Comparison of ENCODE assay signal across 2 cellular contexts in the genomic region with DNA sequence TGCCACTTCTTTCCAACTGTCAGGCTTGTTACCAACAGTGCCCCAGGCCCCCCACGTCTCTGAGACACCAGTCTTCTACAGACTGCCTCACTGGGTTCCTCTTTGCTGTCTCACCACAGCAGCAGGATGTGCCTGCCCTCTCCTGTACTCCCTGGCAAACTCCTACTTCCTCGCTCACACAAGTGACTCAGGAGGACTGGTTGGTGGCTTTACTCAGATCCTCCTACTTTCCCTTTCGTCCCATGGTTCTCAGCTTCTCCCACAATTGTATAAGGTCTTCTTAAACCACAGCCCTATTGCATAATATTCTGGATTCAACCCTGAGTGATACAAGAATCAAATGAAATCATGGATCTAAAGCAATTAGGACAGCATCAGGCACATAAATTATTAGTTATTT.
TF ChIP-seq lines count a peak whose summit lies in the region.

No MANE protein-coding gene starts in this region.

TF ChIP-seq in H1, 55 proteins besides CTCF, POLR2A, EP300 and RAD21:
- TF ChIP-seq HDAC6 (IDR thresholded peaks at IDR 0.05; ENCODE audit: low read depth, low read length) (no peak), GTF2F1 (IDR thresholded peaks at IDR 0.05; ENCODE audit: borderline replicate concordance, low read depth, low read length) (no peak), CHD1 (IDR thresholded peaks at IDR 0.05; ENCODE audit: low read depth, low read length) (no peak), CBX5 (IDR thresholded peaks at IDR 0.05; ENCODE audit: low read depth, low read length) (no peak), RFX5 (IDR thresholded peaks at IDR 0.05; ENCODE audit: borderline replicate concordance, low read depth, low read length) (no peak), SP4 (IDR thresholded peaks at IDR 0.05; ENCODE audit: low read length) (no peak), SIRT6 (IDR thresholded peaks at IDR 0.05; ENCODE audit: low read length) (no peak), RXRA (IDR thresholded peaks at IDR 0.05; ENCODE audit: insufficient read depth, low read depth, low read length) (no peak), TCF12 (IDR thresholded peaks at IDR 0.05; ENCODE audit: low read depth, low read length) (no peak), SRF (IDR thresholded peaks at IDR 0.05; ENCODE audit: low read depth, low read length) (no peak), JUND (IDR thresholded peaks at IDR 0.05; ENCODE audit: low read length) (no peak), GABPA (IDR thresholded peaks at IDR 0.05; ENCODE audit: borderline replicate concordance, insufficient read depth, low read length) (no peak), KDM1A (IDR thresholded peaks at IDR 0.05; ENCODE audit: borderline replicate concordance, low read length) (no peak), EZH2 (IDR thresholded peaks at IDR 0.05; ENCODE audit: low read depth, low read length, severe bottlenecking) (no peak), PHF8 (conservative IDR thresholded peaks at IDR 0.05; ENCODE audit: low read depth, low read length) (no peak), CBX8 (IDR thresholded peaks at IDR 0.05; ENCODE audit: borderline replicate concordance, low read depth, low read length) (no peak), SUZ12 (IDR thresholded peaks at IDR 0.05; ENCODE audit: low read length) (no peak), HDAC2 (IDR thresholded peaks at IDR 0.05; ENCODE audit: borderline replicate concordance in 1 of 2, low read depth in 2 of 2, low read length in 2 of 2) (no peak)
- TF ChIP-seq, protein P1, sequence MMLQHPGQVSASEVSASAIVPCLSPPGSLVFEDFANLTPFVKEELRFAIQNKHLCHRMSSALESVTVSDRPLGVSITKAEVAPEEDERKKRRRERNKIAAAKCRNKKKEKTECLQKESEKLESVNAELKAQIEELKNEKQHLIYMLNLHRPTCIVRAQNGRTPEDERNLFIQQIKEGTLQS (IDR thresholded peaks at IDR 0.05; ENCODE audit: insufficient read depth, low read depth, low read length) = no peak
- TF ChIP-seq, protein P2, sequence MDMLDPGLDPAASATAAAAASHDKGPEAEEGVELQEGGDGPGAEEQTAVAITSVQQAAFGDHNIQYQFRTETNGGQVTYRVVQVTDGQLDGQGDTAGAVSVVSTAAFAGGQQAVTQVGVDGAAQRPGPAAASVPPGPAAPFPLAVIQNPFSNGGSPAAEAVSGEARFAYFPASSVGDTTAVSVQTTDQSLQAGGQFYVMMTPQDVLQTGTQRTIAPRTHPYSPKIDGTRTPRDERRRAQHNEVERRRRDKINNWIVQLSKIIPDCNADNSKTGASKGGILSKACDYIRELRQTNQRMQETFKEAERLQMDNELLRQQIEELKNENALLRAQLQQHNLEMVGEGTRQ (IDR thresholded peaks at IDR 0.05; ENCODE audit: low read length) = no peak

TF ChIP-seq in GM23338, 12 proteins besides CTCF, POLR2A, EP300 and RAD21:
- no peak for TF ChIP-seq NANOG (IDR thresholded peaks at IDR 0.05; ENCODE audit: borderline replicate concordance)
- no peak for TF ChIP-seq STAT1 (IDR thresholded peaks at IDR 0.05; ENCODE audit: unreplicated experiment)
- no peak for TF ChIP-seq CREB1 (CRISPR knock-in tag; IDR thresholded peaks at IDR 0.05; ENCODE audit: low read depth)
- TF ChIP-seq JUNB (IDR thresholded peaks at IDR 0.05; ENCODE audit: unreplicated experiment) = no peak
- TF ChIP-seq EZH2phosphoT487 (IDR thresholded peaks at IDR 0.05; ENCODE audit: unreplicated experiment) = no peak
- TF ChIP-seq, protein P3, sequence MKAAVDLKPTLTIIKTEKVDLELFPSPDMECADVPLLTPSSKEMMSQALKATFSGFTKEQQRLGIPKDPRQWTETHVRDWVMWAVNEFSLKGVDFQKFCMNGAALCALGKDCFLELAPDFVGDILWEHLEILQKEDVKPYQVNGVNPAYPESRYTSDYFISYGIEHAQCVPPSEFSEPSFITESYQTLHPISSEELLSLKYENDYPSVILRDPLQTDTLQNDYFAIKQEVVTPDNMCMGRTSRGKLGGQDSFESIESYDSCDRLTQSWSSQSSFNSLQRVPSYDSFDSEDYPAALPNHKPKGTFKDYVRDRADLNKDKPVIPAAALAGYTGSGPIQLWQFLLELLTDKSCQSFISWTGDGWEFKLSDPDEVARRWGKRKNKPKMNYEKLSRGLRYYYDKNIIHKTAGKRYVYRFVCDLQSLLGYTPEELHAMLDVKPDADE (IDR thresholded peaks at IDR 0.05) = no peak
- TF ChIP-seq ZNF331 (CRISPR knock-in tag; IDR thresholded peaks at IDR 0.05; ENCODE audit: low read depth) = no peak
- TF ChIP-seq, protein P4, sequence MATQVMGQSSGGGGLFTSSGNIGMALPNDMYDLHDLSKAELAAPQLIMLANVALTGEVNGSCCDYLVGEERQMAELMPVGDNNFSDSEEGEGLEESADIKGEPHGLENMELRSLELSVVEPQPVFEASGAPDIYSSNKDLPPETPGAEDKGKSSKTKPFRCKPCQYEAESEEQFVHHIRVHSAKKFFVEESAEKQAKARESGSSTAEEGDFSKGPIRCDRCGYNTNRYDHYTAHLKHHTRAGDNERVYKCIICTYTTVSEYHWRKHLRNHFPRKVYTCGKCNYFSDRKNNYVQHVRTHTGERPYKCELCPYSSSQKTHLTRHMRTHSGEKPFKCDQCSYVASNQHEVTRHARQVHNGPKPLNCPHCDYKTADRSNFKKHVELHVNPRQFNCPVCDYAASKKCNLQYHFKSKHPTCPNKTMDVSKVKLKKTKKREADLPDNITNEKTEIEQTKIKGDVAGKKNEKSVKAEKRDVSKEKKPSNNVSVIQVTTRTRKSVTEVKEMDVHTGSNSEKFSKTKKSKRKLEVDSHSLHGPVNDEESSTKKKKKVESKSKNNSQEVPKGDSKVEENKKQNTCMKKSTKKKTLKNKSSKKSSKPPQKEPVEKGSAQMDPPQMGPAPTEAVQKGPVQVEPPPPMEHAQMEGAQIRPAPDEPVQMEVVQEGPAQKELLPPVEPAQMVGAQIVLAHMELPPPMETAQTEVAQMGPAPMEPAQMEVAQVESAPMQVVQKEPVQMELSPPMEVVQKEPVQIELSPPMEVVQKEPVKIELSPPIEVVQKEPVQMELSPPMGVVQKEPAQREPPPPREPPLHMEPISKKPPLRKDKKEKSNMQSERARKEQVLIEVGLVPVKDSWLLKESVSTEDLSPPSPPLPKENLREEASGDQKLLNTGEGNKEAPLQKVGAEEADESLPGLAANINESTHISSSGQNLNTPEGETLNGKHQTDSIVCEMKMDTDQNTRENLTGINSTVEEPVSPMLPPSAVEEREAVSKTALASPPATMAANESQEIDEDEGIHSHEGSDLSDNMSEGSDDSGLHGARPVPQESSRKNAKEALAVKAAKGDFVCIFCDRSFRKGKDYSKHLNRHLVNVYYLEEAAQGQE (IDR thresholded peaks at IDR 0.05; ENCODE audit: unreplicated experiment) = no peak
- no peak for TF ChIP-seq POLR2AphosphoS5 (IDR thresholded peaks at IDR 0.05; ENCODE audit: low read depth)
- TF ChIP-seq, protein P5, sequence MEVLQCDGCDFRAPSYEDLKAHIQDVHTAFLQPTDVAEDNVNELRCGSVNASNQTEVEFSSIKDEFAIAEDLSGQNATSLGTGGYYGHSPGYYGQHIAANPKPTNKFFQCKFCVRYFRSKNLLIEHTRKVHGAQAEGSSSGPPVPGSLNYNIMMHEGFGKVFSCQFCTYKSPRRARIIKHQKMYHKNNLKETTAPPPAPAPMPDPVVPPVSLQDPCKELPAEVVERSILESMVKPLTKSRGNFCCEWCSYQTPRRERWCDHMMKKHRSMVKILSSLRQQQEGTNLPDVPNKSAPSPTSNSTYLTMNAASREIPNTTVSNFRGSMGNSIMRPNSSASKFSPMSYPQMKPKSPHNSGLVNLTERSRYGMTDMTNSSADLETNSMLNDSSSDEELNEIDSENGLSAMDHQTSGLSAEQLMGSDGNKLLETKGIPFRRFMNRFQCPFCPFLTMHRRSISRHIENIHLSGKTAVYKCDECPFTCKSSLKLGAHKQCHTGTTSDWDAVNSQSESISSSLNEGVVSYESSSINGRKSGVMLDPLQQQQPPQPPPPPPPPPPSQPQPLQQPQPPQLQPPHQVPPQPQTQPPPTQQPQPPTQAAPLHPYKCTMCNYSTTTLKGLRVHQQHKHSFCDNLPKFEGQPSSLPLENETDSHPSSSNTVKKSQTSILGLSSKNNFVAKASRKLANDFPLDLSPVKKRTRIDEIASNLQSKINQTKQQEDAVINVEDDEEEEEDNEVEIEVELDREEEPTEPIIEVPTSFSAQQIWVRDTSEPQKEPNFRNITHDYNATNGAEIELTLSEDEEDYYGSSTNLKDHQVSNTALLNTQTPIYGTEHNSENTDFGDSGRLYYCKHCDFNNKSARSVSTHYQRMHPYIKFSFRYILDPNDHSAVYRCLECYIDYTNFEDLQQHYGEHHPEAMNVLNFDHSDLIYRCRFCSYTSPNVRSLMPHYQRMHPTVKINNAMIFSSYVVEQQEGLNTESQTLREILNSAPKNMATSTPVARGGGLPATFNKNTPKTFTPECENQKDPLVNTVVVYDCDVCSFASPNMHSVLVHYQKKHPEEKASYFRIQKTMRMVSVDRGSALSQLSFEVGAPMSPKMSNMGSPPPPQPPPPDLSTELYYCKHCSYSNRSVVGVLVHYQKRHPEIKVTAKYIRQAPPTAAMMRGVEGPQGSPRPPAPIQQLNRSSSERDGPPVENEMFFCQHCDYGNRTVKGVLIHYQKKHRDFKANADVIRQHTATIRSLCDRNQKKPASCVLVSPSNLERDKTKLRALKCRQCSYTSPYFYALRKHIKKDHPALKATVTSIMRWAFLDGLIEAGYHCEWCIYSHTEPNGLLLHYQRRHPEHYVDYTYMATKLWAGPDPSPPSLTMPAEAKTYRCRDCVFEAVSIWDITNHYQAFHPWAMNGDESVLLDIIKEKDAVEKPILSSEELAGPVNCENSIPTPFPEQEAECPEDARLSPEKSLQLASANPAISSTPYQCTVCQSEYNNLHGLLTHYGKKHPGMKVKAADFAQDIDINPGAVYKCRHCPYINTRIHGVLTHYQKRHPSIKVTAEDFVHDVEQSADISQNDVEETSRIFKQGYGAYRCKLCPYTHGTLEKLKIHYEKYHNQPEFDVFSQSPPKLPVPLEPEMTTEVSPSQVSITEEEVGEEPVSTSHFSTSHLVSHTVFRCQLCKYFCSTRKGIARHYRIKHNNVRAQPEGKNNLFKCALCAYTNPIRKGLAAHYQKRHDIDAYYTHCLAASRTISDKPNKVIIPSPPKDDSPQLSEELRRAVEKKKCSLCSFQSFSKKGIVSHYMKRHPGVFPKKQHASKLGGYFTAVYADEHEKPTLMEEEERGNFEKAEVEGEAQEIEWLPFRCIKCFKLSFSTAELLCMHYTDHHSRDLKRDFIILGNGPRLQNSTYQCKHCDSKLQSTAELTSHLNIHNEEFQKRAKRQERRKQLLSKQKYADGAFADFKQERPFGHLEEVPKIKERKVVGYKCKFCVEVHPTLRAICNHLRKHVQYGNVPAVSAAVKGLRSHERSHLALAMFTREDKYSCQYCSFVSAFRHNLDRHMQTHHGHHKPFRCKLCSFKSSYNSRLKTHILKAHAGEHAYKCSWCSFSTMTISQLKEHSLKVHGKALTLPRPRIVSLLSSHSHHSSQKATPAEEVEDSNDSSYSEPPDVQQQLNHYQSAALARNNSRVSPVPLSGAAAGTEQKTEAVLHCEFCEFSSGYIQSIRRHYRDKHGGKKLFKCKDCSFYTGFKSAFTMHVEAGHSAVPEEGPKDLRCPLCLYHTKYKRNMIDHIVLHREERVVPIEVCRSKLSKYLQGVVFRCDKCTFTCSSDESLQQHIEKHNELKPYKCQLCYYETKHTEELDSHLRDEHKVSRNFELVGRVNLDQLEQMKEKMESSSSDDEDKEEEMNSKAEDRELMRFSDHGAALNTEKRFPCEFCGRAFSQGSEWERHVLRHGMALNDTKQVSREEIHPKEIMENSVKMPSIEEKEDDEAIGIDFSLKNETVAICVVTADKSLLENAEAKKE (CRISPR knock-in tag; IDR thresholded peaks at IDR 0.05) = no peak
- no peak for TF ChIP-seq ZNF114 (CRISPR knock-in tag; IDR thresholded peaks at IDR 0.05)
- TF ChIP-seq EZH2 (IDR thresholded peaks at IDR 0.05; ENCODE audit: low read depth, unreplicated experiment) = no peak
